ENCODE assay signal across 23 cellular contexts in genomic region chr20:40724566-40724965, GRCh38. TPM values are rescaled to one million over a fixed set of nuclear protein-coding genes. Genes with fewer than 3 reads are reported as not detected.
A peak's percentile ranks its signal among the peaks of the same experiment; 100 is the strongest.
DNase-seq lines count a peak whose midpoint lies in the region; ATAC-seq and TF ChIP-seq lines count a peak whose summit lies in the region.
"Had no signal": no experiment of that assay in that cellular context is flagged by ENCODE, and none has a peak within 500 bp of the region (broad histone marks: within the 10 kb centered on the region; RNA-seq: fewer than 3 reads in every experiment).

No MANE protein-coding gene starts in this region.

- no peaks in the 10 kb centered on the region for H3K23me2 ChIP-seq in H9 (ENCODE audit: insufficient read length, low read depth, low read length, poor library complexity, severe bottlenecking)

- H4K20me1 ChIP-seq in H9 (ENCODE audit: control insufficient read depth, insufficient read depth, insufficient read length): no peaks in the 10 kb centered on the region
- no peaks in the 10 kb centered on the region for H4K20me1 ChIP-seq in neural progenitor cell (ENCODE audit: low read depth)

- no peak overlapping the region for H4K91ac ChIP-seq in H9 (ENCODE audit: insufficient read length, low read depth, low read length)

- TF ChIP-seq POLR2A in vagina (IDR thresholded peaks at IDR 0.05): no peak

- no peak overlapping the region for H3K18ac ChIP-seq in H9 (ENCODE audit: insufficient read length, low read depth, low read length)

- H3K9ac ChIP-seq in H9 (ENCODE audit: extremely low read depth, insufficient read length, low read length) (no peak overlapping the region), neural progenitor cell (no peak overlapping the region)
- H3K9ac ChIP-seq: GM23248 had no signal

- H3K4me3 ChIP-seq in RWPE2 (ENCODE audit: severe bottlenecking) (no peak overlapping the region), neural progenitor cell (no peak overlapping the region), psoas muscle (no peak overlapping the region), vagina (no peak overlapping the region), MG63 (no peak overlapping the region)
- H3K4me3 ChIP-seq: GM12878, GM23248 had no signal

- H3T11ph ChIP-seq in H9 (ENCODE audit: low read length): no peak overlapping the region

- H3K27me3 Mint-ChIP-seq in H9 (ENCODE audit: low read depth): no peaks in the 10 kb centered on the region; the same call in none of the 2 replicates
- peaks cover 5% of the 10 kb centered on the region for H3K27me3 Mint-ChIP-seq in neural progenitor cell (ENCODE audit: insufficient read depth, low read depth)

- no peak overlapping the region for H4K8ac ChIP-seq in H9 (replicated peaks; ENCODE audit: insufficient read length, low read depth, low read length)

- H3K4ac ChIP-seq in H9 (ENCODE audit: low read depth, low read length): no peak overlapping the region

- H3K14ac ChIP-seq in H9 (ENCODE audit: insufficient read depth, low read length): no peak overlapping the region; the same call in 1 of the 2 replicates

- no peak overlapping the region for H2BK120ac ChIP-seq in H9 (ENCODE audit: low read depth, low read length, poor library complexity, severe bottlenecking)

- no peaks in the 10 kb centered on the region for H3F3A ChIP-seq in neural progenitor cell (ENCODE audit: low read depth)

- no peaks in the 10 kb centered on the region for H3K79me1 ChIP-seq in H9 (ENCODE audit: insufficient read depth, low read depth, low read length, poor library complexity, severe bottlenecking)

- no peak overlapping the region for H3K56ac ChIP-seq in H9 (ENCODE audit: insufficient read length, low read depth, low read length)

- H3K79me2 ChIP-seq in H9 (ENCODE audit: insufficient read depth, low read length) (no peaks in the 10 kb centered on the region), neural progenitor cell (ENCODE audit: low read depth) (no peaks in the 10 kb centered on the region)

- H2BK20ac ChIP-seq in H9 (ENCODE audit: low read depth, low read length, poor library complexity, severe bottlenecking): no peak overlapping the region

- H3K4me1 Mint-ChIP-seq in H9 (peaks cover 13 to 14% of the 10 kb centered on the region in 2 experiments), neural progenitor cell (no peaks in the 10 kb centered on the region)
- H3K4me1 Mint-ChIP-seq: CD4-positive, CD25-positive, alpha-beta regulatory T cell; CD8-positive, alpha-beta memory T cell; IgD-negative memory B cell had no signal

- DNase-seq in H9 (peak; percentile 36), RWPE2 (ENCODE audit: low spot score) (peak; percentile 78), neural progenitor cell (ENCODE audit: low spot score) (peak; percentile 34), psoas muscle (no peak), NCI-H1930 (lab: John Stamatoyannopoulos, UW) (no peak), vagina (ENCODE audit: extremely low spot score in 2 of 2) (no peak), NCI-H187 treated with DMSO at 0.1 percent for 48 hours (lab: John Stamatoyannopoulos, UW) (no peak), MG63 (no peak)
- DNase-seq: ACHN; BE2C; C1 segment of cervical spinal cord; CD4-positive, CD25-positive, alpha-beta regulatory T cell; CD8-positive, alpha-beta memory T cell; COR-L47; DMS 273 treated with DMSO at 0.1 percent for 48 hours; DMS53; DND-41; EL; GM23248 had no signal

- H3K9me3 Mint-ChIP-seq in H9 (peaks cover 4 to 6% of the 10 kb centered on the region in 2 experiments; a peak in 2 of 5 replicates), neural progenitor cell (no peaks in the 10 kb centered on the region)

- H4K5ac ChIP-seq in H9 (ENCODE audit: insufficient read length, low read depth, low read length): no peak overlapping the region

- no peak overlapping the region for H2BK15ac ChIP-seq in H9 (ENCODE audit: low read depth, low read length)

- H3K27ac ChIP-seq in H9 (ENCODE audit: insufficient read length, low read depth, low read length) (no peak overlapping the region), RWPE2 (ENCODE audit: poor library complexity, severe bottlenecking) (no peak overlapping the region), neural progenitor cell (no peak overlapping the region), psoas muscle (no peak overlapping the region), vagina (no peak overlapping the region)
- H3K27ac ChIP-seq: GM23248 had no signal

- no peak overlapping the region for H3K23ac ChIP-seq in H9 (ENCODE audit: insufficient read length, low read depth, low read length)

- no peak for ATAC-seq in RWPE2 (ENCODE audit: low read depth)
- peak; percentile 42 to 75 (median 70) for ATAC-seq in psoas muscle
- ATAC-seq: GM12878, HCT116, HepG2 had no signal

- H3K27ac Mint-ChIP-seq in H9: no peak overlapping the region
- H3K27ac Mint-ChIP-seq in neural progenitor cell: no peak overlapping the region
- H3K27ac Mint-ChIP-seq: CD4-positive, CD25-positive, alpha-beta regulatory T cell; CD8-positive, alpha-beta memory T cell; IgD-negative memory B cell had no signal

- H2AFZ ChIP-seq in H9 (ENCODE audit: low read length) (no peak overlapping the region), neural progenitor cell (replicated peaks) (no peak overlapping the region)
- H2AFZ ChIP-seq: GM23248 had no signal

- no peaks in the 10 kb centered on the region for H3K4me1 ChIP-seq in H9 (ENCODE audit: insufficient read depth, low read length)
- no peaks in the 10 kb centered on the region for H3K4me1 ChIP-seq in RWPE2 (ENCODE audit: insufficient read depth, poor library complexity, severe bottlenecking)
- no peaks in the 10 kb centered on the region for H3K4me1 ChIP-seq in neural progenitor cell
- peaks cover 8% of the 10 kb centered on the region for H3K4me1 ChIP-seq in psoas muscle
- no peaks in the 10 kb centered on the region for H3K4me1 ChIP-seq in vagina
- H3K4me1 ChIP-seq: BE2C had no signal

- H2BK12ac ChIP-seq in H9 (ENCODE audit: insufficient read length, low read depth, low read length): no peak overlapping the region

- H2AK5ac ChIP-seq in H9 (ENCODE audit: insufficient read length, low read length): no peak overlapping the region

- no CpG with 5 or more reads among the region's 7 CpGs for WGBS in H9 (ENCODE audit: extremely low coverage, insufficient read length, low lambda C conversion rate)
- 22 to 38% (median 32%) methylated on average over 6 to 7 of the region's 7 CpGs for WGBS in psoas muscle, 3 donors

- H3K4me3 Mint-ChIP-seq in H9 (no peak overlapping the region), neural progenitor cell (no peak overlapping the region)
- H3K4me3 Mint-ChIP-seq: CD4-positive, CD25-positive, alpha-beta regulatory T cell; CD8-positive, alpha-beta memory T cell; IgD-negative memory B cell had no signal

- TF ChIP-seq CTCF in H9 (conservative IDR thresholded peaks at IDR 0.05) (no peak), RWPE2 (IDR thresholded peaks at IDR 0.05; ENCODE audit: poor library complexity, severe bottlenecking) (no peak), neural progenitor cell (IDR thresholded peaks at IDR 0.05) (no peak), psoas muscle (IDR thresholded peaks at IDR 0.05) (no peak), vagina (IDR thresholded peaks at IDR 0.05) (no peak)

- no peak overlapping the region for H3K4me2 ChIP-seq in H9 (ENCODE audit: insufficient read depth, insufficient read length, low read length)
- H3K4me2 ChIP-seq in neural progenitor cell: peak overlapping the region; percentile 21

- H3K27me3 ChIP-seq in H9 (ENCODE audit: insufficient read depth, low read length) (no peaks in the 10 kb centered on the region), RWPE2 (ENCODE audit: insufficient read depth, poor library complexity, severe bottlenecking) (no peaks in the 10 kb centered on the region), neural progenitor cell (no peaks in the 10 kb centered on the region), psoas muscle (ENCODE audit: insufficient read depth in 3 of 3, low read length in 2 of 3) (no peaks in the 10 kb centered on the region), vagina (no peaks in the 10 kb centered on the region), MG63 (no peaks in the 10 kb centered on the region)
- H3K27me3 ChIP-seq: BE2C had no signal

- H3K36me3 ChIP-seq in RWPE2 (ENCODE audit: low read depth): no peaks in the 10 kb centered on the region
- no peaks in the 10 kb centered on the region for H3K36me3 ChIP-seq in neural progenitor cell
- H3K36me3 ChIP-seq in psoas muscle (ENCODE audit: insufficient read depth in 1 of 2, low read depth in 1 of 2): no peaks in the 10 kb centered on the region
- H3K36me3 ChIP-seq in vagina: no peaks in the 10 kb centered on the region
- no peaks in the 10 kb centered on the region for H3K36me3 ChIP-seq in MG63
- H3K36me3 ChIP-seq: BE2C had no signal

- H3K9me3 ChIP-seq in H9 (ENCODE audit: control insufficient read depth, low read depth, low read length) (no peaks in the 10 kb centered on the region), RWPE2 (ENCODE audit: severe bottlenecking) (peaks cover 2% of the 10 kb centered on the region), neural progenitor cell (ENCODE audit: low read depth) (peaks cover 4% of the 10 kb centered on the region), psoas muscle (no peaks in the 10 kb centered on the region), vagina (no peaks in the 10 kb centered on the region), MG63 (no peaks in the 10 kb centered on the region)
- H3K9me3 ChIP-seq: BE2C had no signal

- no peak overlapping the region for H2BK5ac ChIP-seq in H9 (ENCODE audit: insufficient read length, low read length)

- intact Hi-C loops in psoas muscle (cut with DNase I): no loop called here
- intact Hi-C loops in vagina (cut with DNase I): no loop called here

- H3K36me3 Mint-ChIP-seq in H9 (ENCODE audit: insufficient read depth in 1 of 3, low read depth in 3 of 3) (peaks cover 0 to 4% (median 2%) of the 10 kb centered on the region in 3 experiments; a peak in 2 of 7 replicates), neural progenitor cell (no peaks in the 10 kb centered on the region)
- H3K36me3 Mint-ChIP-seq: CD4-positive, CD25-positive, alpha-beta regulatory T cell; CD8-positive, alpha-beta memory T cell; IgD-negative memory B cell had no signal

RNA-seq across cellular contexts. Expression of gene MAFB, which starts 35.5 kb away (rescaled TPM):
- 0.85 and 1.0 TPM in 2 replicates for total RNA-seq in H9 (2021)
- 0.64 and 1.3 TPM in 2 replicates for total RNA-seq in neural progenitor cell (ENCODE audit: low replicate concordance)
- 10 to 100 TPM in 2 of 4 donors, 1 to 10 TPM in 2; 6.1 to 63.2 (median 33.4) TPM for total RNA-seq in psoas muscle
- polyA plus RNA-seq in psoas muscle: 10 to 100 TPM in 2 of 3 donors, 1 to 10 TPM in 1; 4.7 to 14.1 (median 11.0) TPM
- total RNA-seq in vagina: 80.5 TPM
- total RNA-seq in MG63 (2014; rRNA removed; shearing (Covaris generic); ENCODE audit: low replicate concordance): 0.52 and 2.6 TPM in 2 replicates
- total RNA-seq: CD4-positive, CD25-positive, alpha-beta regulatory T cell; GM12878 had no signal
- polyA plus RNA-seq: CD8-positive, alpha-beta memory T cell; IgD-negative memory B cell had no signal

Comparison
In these comparisons a context has a peak if more than half of its experiments do, and no peak if none do; other contexts are left out.
1. DNase-seq: peak in H9 (single experiment), RWPE2 (single experiment) and neural progenitor cell (single experiment); none in psoas muscle (0 of 2), NCI-H1930 (0 of 2), vagina (0 of 2), NCI-H187 treated with DMSO at 0.1 percent for 48 hours (single experiment) and MG63 (single experiment).